ENCODE assay signal across 13 cellular contexts in genomic region chr2:57809230-57809629, GRCh38.
DNase-seq lines count a peak whose midpoint lies in the region; ATAC-seq lines count a peak whose summit lies in the region.
"Had no signal": no experiment of that assay in that cellular context is flagged by ENCODE, and none has a peak within 500 bp of the region (broad histone marks: within the 10 kb centered on the region; RNA-seq: fewer than 3 reads in every experiment).

No MANE protein-coding gene starts in this region.

- peak; percentile 96 for ATAC-seq in GM18867 (IDR thresholded peaks at IDR 0.05; ENCODE audit: unreplicated experiment)
- peak; percentile 96 for ATAC-seq in GM21423 (IDR thresholded peaks at IDR 0.05; ENCODE audit: unreplicated experiment)
- ATAC-seq in HG02981 (IDR thresholded peaks at IDR 0.05; ENCODE audit: unreplicated experiment) = peak; percentile 90
- ATAC-seq in HG03575 (IDR thresholded peaks at IDR 0.05; ENCODE audit: extremely low read depth, insufficient number of reproducible peaks, low FRiP score, unreplicated experiment) = peak; percentile 88
- ATAC-seq: natural killer cell had no signal

- no peak for DNase-seq in SKM-1 (lab: John Stamatoyannopoulos, UW; ENCODE audit: unreplicated experiment)
- DNase-seq in activated CD4-positive, alpha-beta T cell treated with anti-CD3 and anti-CD28 coated beads, Interleukin-2, amount 50 U/mL, for 4 hours = no peak
- DNase-seq in kidney glomerular epithelial cell (lab: John Stamatoyannopoulos, UW) = no peak
- no peak for DNase-seq in HUDEP-2 (lab: John Stamatoyannopoulos, UW; ENCODE audit: unreplicated experiment in 76 of 76)
- DNase-seq: CD4-positive, alpha-beta T cell; natural killer cell; NCI-H1092 treated with DMSO at 0.1 percent for 48 hours; NCI-H510A; trophoblast cell had no signal
